ENCODE assay signal across 21 cellular contexts in genomic region chr1:92923664-92924063, GRCh38. TPM values are rescaled to one million over a fixed set of nuclear protein-coding genes. Genes with fewer than 3 reads are reported as not detected.
A peak's percentile ranks its signal among the peaks of the same experiment; 100 is the strongest.
DNase-seq lines count a peak whose midpoint lies in the region; ATAC-seq and TF ChIP-seq lines count a peak whose summit lies in the region.
"Had no signal": no experiment of that assay in that cellular context is flagged by ENCODE, and none has a peak within 500 bp of the region (broad histone marks: within the 10 kb centered on the region; RNA-seq: fewer than 3 reads in every experiment).

No MANE protein-coding gene starts in this region.

- H3K4me1 ChIP-seq in PC-3 (ENCODE audit: insufficient read depth, low read length) (no peaks in the 10 kb centered on the region), suprapubic skin (peaks cover 12% of the 10 kb centered on the region), stomach (peaks cover 0 to under 1% (median 0%) of the 10 kb centered on the region in 4 donors)

- TF ChIP-seq EP300 in suprapubic skin (IDR thresholded peaks at IDR 0.05) (no peak), stomach (IDR thresholded peaks at IDR 0.05) (no peak)

- H3K27ac ChIP-seq in PC-3 (ENCODE audit: low read length) (no peak overlapping the region), suprapubic skin (peak overlapping the region; percentile 34), stomach (peak overlapping the region in 1 of 5 donors; percentile 48)
- H3K27ac ChIP-seq: 22Rv1, coronary artery, gastroesophageal sphincter, PC-9 had no signal

- 67% methylated on average over 4 of the region's 4 CpGs for WGBS in suprapubic skin
- WGBS in stomach, 5 donors = 75 to 82% (median 76%) methylated on average over 4 of the region's 4 CpGs

- no peaks in the 10 kb centered on the region for H4K20me1 ChIP-seq in PC-3 (ENCODE audit: low read length)

- POLR2A ChIA-PET in PC-3 (lab: Charles Lee; ENCODE audit: unreplicated experiment) = no interaction called here

- H3K36me3 ChIP-seq in PC-3 (ENCODE audit: low read depth, low read length) = no peaks in the 10 kb centered on the region
- no peaks in the 10 kb centered on the region for H3K36me3 ChIP-seq in suprapubic skin
- no peaks in the 10 kb centered on the region for H3K36me3 ChIP-seq in stomach
- H3K36me3 ChIP-seq: gastroesophageal sphincter had no signal

- no TSS peak for BruUV-seq in PC-3 (replicated peaks; lab: Mats Ljungman, UMichigan)

- H3F3A ChIP-seq in PC-3 (ENCODE audit: low read length, unreplicated experiment) = no peaks in the 10 kb centered on the region

- CTCF ChIA-PET in PC-3 (lab: Charles Lee) = no interaction called here

- TF ChIP-seq CTCF in PC-3 (conservative IDR thresholded peaks at IDR 0.05; ENCODE audit: low read depth, low read length) = no peak
- no peak for TF ChIP-seq CTCF in fibroblast of the aortic adventitia (IDR thresholded peaks at IDR 0.05; ENCODE audit: insufficient read depth, low read length)
- TF ChIP-seq CTCF in suprapubic skin (IDR thresholded peaks at IDR 0.05) = no peak
- TF ChIP-seq CTCF in stomach (IDR thresholded peaks at IDR 0.05) = no peak

- intact Hi-C loops in PC-3 (cut with micrococcal nuclease) (loop anchor here (1.0 kb wide), 1 partner anchor 29 kb away; no protein-coding TSS in a partner anchor), stomach (cut with DNase I; ENCODE audit: low total_unique reads) (no loop called here)

- DNase-seq in NCI-H2171 treated with DMSO at 0.1 percent for 48 hours (lab: John Stamatoyannopoulos, UW) (peak; percentile 10), NCI-H2171 (lab: John Stamatoyannopoulos, UW) (no peak), PC-3 (no peak), fibroblast of the aortic adventitia (ENCODE audit: low read depth) (peak; percentile 32), suprapubic skin (ENCODE audit: low spot score in 2 of 2) (no peak), dermis blood vessel endothelial cell (no peak), NCI-H748 (lab: John Stamatoyannopoulos, UW; ENCODE audit: unreplicated experiment) (no peak), stomach (no peak)
- DNase-seq: activated naive CD8-positive, alpha-beta T cell treated with anti-CD3 and anti-CD28 coated beads for 36 hours; DMS 273 treated with DMSO at 0.1 percent for 48 hours; Kasumi-1; NCI-H1105; NCI-H2081; NCI-H526 treated with DMSO at 0.1 percent for 48 hours; PC-9; stimulated activated CD8-positive, alpha-beta memory T cell treated with anti-CD3 and anti-CD28 coated beads, Interleukin-4, amount 100 ng/mL, for 48 hours; T-helper 9 cell had no signal

- H2AFZ ChIP-seq in PC-3 (ENCODE audit: low read length) = peak overlapping the region; percentile 28; the same call in 1 of the 2 replicates
- H2AFZ ChIP-seq: GM23338, PC-9 had no signal

- H3K27me3 ChIP-seq in PC-3 (ENCODE audit: low read length) (no peaks in the 10 kb centered on the region), suprapubic skin (no peaks in the 10 kb centered on the region), stomach (no peaks in the 10 kb centered on the region)
- H3K27me3 ChIP-seq: gastroesophageal sphincter had no signal

- H3K9me3 ChIP-seq in PC-3 (ENCODE audit: low read length) (no peaks in the 10 kb centered on the region), suprapubic skin (no peaks in the 10 kb centered on the region), stomach (no peaks in the 10 kb centered on the region)
- H3K9me3 ChIP-seq: gastroesophageal sphincter had no signal

- ATAC-seq in PC-3 = no peak
- ATAC-seq: gastroesophageal sphincter, GM23338 had no signal

- H3K9ac ChIP-seq in PC-3 (ENCODE audit: low read length) = no peak overlapping the region

- H3K4me3 ChIP-seq in PC-3 (ENCODE audit: low read length) (no peak overlapping the region), fibroblast of the aortic adventitia (ENCODE audit: low read depth, low read length) (no peak overlapping the region), suprapubic skin (no peak overlapping the region), stomach (no peak overlapping the region)
- H3K4me3 ChIP-seq: coronary artery, gastroesophageal sphincter, GM23338, PC-9 had no signal

- no peaks in the 10 kb centered on the region for H3K79me2 ChIP-seq in PC-3 (ENCODE audit: low read length)

- H3K4me2 ChIP-seq in PC-3 (ENCODE audit: low read length) = no peak overlapping the region
- H3K4me2 ChIP-seq: GM23338, PC-9 had no signal

- TF ChIP-seq POLR2A in suprapubic skin (IDR thresholded peaks at IDR 0.05) (no peak), stomach (IDR thresholded peaks at IDR 0.05) (no peak)

- H3K9me2 ChIP-seq in PC-3 (replicated peaks; ENCODE audit: low read length) = no peaks in the 10 kb centered on the region

RNA-seq across cellular contexts. Expression of gene DIPK1A, which starts 37.6 kb away (rescaled TPM):
- total RNA-seq in PC-3 (2014; rRNA removed) (1.0 and 2.1 TPM in 2 replicates), fibroblast of the aortic adventitia (ENCODE audit: low replicate concordance) (17.1 and 19.0 TPM in 2 replicates), suprapubic skin (1 to 10 TPM; 3.3 to 7.8 (median 5.3) TPM), dermis blood vessel endothelial cell (0.47 and 0.68 TPM in 2 replicates), stomach (10 to 100 TPM in 3 of 5 donors, 1 to 10 TPM in 2; 2.0 to 15.5 (median 12.1) TPM)
- polyA plus RNA-seq in stomach = 1 to 10 TPM; 2.6 to 3.5 (median 3.5) TPM

Comparison
In these comparisons a context has a peak if more than half of its experiments do, and no peak if none do; other contexts are left out.
1. DNase-seq: peak in NCI-H2171 treated with DMSO at 0.1 percent for 48 hours (single experiment) and fibroblast of the aortic adventitia (single experiment); none in NCI-H2171 (single experiment), PC-3 (single experiment), suprapubic skin (0 of 2), dermis blood vessel endothelial cell (single experiment), NCI-H748 (single experiment) and stomach (single experiment).